In the genomic region with DNA sequence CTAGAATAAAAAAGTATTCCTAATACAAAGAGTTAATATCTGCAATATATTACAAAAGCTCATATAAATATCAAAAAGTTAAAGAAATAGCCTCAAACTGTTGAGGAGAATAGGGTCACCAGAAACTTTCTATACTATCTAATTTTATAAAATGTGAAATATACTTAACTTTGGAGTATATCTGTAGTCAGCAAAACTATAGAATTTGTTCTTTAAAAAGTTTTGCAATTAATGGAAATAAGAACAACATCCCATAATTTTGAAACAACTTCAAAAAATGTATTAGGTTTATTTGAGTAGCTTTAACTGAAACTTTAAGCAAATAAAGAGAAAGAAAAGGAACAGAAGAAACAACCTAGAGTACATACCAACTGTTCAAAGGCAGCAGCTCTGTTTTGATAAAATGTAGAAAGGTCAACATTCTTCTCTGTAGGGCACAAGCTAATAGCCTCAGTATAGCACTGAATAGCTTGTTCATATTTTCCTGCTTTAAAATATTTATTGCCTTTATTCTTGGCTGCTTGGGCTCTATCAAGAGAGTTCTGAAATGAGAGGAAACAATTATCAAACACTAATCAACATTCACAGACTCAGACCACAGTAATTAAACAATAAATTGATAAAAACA, we compare ENCODE assay signal across 1 cellular context.
TF ChIP-seq lines count a peak whose summit lies in the region.

No MANE protein-coding gene starts in this region.

TF ChIP-seq in K562, 482 proteins besides CTCF, POLR2A, EP300 and RAD21:
- no peak for TF ChIP-seq ZZZ3 (IDR thresholded peaks at IDR 0.05)
- no peak for TF ChIP-seq HDGF (IDR thresholded peaks at IDR 0.05)
- TF ChIP-seq SMARCC2 (IDR thresholded peaks at IDR 0.05; ENCODE audit: low read depth) = no peak
- peak; percentile 60; the same call in 1 of the 2 replicates for TF ChIP-seq ZNF316 (IDR thresholded peaks at IDR 0.05)
- no peak for TF ChIP-seq WHSC1 (IDR thresholded peaks at IDR 0.05; ENCODE audit: low read length)
- no peak for TF ChIP-seq GABPB1 (CRISPR knock-in tag; IDR thresholded peaks at IDR 0.05)
- TF ChIP-seq C11orf30 (IDR thresholded peaks at IDR 0.05; ENCODE audit: low read depth) = 0 out of 2 replicates have a peak, but pooled peaks have one; percentile 8
- TF ChIP-seq, protein P1, sequence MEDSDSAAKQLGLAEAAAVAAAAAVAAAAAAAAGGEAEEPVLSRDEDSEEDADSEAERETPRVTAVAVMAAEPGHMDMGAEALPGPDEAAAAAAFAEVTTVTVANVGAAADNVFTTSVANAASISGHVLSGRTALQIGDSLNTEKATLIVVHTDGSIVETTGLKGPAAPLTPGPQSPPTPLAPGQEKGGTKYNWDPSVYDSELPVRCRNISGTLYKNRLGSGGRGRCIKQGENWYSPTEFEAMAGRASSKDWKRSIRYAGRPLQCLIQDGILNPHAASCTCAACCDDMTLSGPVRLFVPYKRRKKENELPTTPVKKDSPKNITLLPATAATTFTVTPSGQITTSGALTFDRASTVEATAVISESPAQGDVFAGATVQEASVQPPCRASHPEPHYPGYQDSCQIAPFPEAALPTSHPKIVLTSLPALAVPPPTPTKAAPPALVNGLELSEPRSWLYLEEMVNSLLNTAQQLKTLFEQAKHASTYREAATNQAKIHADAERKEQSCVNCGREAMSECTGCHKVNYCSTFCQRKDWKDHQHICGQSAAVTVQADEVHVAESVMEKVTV (CRISPR knock-in tag; IDR thresholded peaks at IDR 0.05) = no peak
- TF ChIP-seq, protein P2, sequence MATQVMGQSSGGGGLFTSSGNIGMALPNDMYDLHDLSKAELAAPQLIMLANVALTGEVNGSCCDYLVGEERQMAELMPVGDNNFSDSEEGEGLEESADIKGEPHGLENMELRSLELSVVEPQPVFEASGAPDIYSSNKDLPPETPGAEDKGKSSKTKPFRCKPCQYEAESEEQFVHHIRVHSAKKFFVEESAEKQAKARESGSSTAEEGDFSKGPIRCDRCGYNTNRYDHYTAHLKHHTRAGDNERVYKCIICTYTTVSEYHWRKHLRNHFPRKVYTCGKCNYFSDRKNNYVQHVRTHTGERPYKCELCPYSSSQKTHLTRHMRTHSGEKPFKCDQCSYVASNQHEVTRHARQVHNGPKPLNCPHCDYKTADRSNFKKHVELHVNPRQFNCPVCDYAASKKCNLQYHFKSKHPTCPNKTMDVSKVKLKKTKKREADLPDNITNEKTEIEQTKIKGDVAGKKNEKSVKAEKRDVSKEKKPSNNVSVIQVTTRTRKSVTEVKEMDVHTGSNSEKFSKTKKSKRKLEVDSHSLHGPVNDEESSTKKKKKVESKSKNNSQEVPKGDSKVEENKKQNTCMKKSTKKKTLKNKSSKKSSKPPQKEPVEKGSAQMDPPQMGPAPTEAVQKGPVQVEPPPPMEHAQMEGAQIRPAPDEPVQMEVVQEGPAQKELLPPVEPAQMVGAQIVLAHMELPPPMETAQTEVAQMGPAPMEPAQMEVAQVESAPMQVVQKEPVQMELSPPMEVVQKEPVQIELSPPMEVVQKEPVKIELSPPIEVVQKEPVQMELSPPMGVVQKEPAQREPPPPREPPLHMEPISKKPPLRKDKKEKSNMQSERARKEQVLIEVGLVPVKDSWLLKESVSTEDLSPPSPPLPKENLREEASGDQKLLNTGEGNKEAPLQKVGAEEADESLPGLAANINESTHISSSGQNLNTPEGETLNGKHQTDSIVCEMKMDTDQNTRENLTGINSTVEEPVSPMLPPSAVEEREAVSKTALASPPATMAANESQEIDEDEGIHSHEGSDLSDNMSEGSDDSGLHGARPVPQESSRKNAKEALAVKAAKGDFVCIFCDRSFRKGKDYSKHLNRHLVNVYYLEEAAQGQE (CRISPR knock-in tag; IDR thresholded peaks at IDR 0.05; ENCODE audit: low read depth) = no peak
- TF ChIP-seq RFX5 (IDR thresholded peaks at IDR 0.05; ENCODE audit: low read depth, low read length) = no peak
- TF ChIP-seq ZNF584 (CRISPR knock-in tag; IDR thresholded peaks at IDR 0.05; ENCODE audit: low read depth) = no peak
- no peak for TF ChIP-seq MAFG (tag; conservative IDR thresholded peaks at IDR 0.05)
- no peak for TF ChIP-seq SREBF1 (IDR thresholded peaks at IDR 0.05; ENCODE audit: borderline replicate concordance, low read depth, low read length)
- TF ChIP-seq KDM2B (CRISPR knock-in tag; IDR thresholded peaks at IDR 0.05) = no peak
